14 cellular contexts compared by ENCODE assay signal in the genomic region with DNA sequence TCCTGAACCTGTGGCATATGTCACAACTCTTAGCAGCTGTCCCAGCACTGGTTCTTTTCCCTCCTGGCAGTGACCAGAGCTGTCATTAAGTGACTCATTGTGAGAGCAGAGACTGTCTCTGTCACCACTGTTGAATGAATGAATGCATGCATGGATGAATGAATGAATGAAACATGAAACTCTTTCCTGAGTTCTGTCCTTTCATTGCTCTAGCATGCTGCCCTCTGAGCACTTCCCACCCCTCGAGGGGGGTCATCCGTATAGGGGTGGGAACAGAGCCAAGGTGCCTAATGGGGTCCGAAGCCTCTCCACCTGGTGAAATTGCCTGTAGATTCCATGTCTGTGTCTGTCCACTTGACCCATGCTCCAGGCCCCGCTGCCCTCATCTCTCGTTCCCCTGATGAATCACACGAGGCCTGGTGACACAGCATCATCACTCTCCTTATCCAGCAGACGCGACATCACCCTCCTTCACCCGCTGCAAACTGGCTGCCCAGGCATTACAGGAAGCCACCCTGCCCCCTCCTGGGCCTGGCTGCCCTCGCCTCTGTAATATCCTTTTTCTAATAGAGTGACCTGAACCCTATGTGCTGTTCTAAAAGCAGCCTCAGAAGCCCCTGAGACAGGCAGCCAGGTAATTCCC.
DNase-seq lines count a peak whose midpoint lies in the region; ATAC-seq and TF ChIP-seq lines count a peak whose summit lies in the region.
"Had no signal": no experiment of that assay in that cellular context is flagged by ENCODE, and none has a peak within 500 bp of the region (broad histone marks: within the 10 kb centered on the region; RNA-seq: fewer than 3 reads in every experiment).

No MANE protein-coding gene starts in this region.

- H3K4me1 ChIP-seq in GM23338 (ENCODE audit: insufficient read depth) = peaks cover 8% of the 10 kb centered on the region

- H3K4me3 Mint-ChIP-seq in CD14-positive monocyte (no peak overlapping the region), GM23338 (no peak overlapping the region)
- H3K4me3 Mint-ChIP-seq: CD4-positive, alpha-beta memory T cell; stimulated activated memory B cell treated with anti-CD40 and anti-IgM and Interleukin-4, amounts not matched to agents 10 μg/mL and 1 μg/mL and 100 μg/mL, for 72 hours had no signal

- ATAC-seq in GM23338 (0 out of 3 replicates have a peak, but pooled peaks have one; percentile 41), HG03460 (IDR thresholded peaks at IDR 0.05; ENCODE audit: unreplicated experiment) (no peak)
- ATAC-seq: stimulated activated memory B cell treated with anti-CD40 and anti-IgM and Interleukin-4, amounts not matched to agents 10 μg/mL and 1 μg/mL and 100 μg/mL, for 72 hours had no signal

- intact Hi-C loops in CD14-positive monocyte (cut with micrococcal nuclease) = no loop called here

- DNase-seq in CD14-positive monocyte (ENCODE audit: low spot score) = peak; percentile 61
- no peak for DNase-seq in GM23338 (ENCODE audit: low spot score)
- DNase-seq in SHP77 treated with DMSO at 0.1 percent for 48 hours (lab: John Stamatoyannopoulos, UW) = peak; percentile 86
- DNase-seq in kidney epithelial cell (ENCODE audit: low read depth) = peak; percentile 18
- DNase-seq in mesenteric fat pad (ENCODE audit: low spot score) = no peak
- no peak for DNase-seq in NOMO-1 treated with dmso at 0.1 percent for 144 hours (lab: John Stamatoyannopoulos, UW; ENCODE audit: unreplicated experiment)
- no peak for DNase-seq in stimulated activated naive CD4-positive, alpha-beta T cell treated with Interleukin-2 at 50 U/mL for 16 hours (lab: John Stamatoyannopoulos, UW)
- DNase-seq: CD4-positive, alpha-beta memory T cell; KBM-7; NCI-H187; ovary; stimulated activated CD4-positive, alpha-beta T cell treated with anti-CD3 and anti-CD28 coated beads, Interleukin-1b, Interleukin-23, amount 100 ng/mL, for 48 hours had no signal

- H3K9me3 Mint-ChIP-seq in CD14-positive monocyte (peaks cover 0 to 2% (median 0%) of the 10 kb centered on the region in 7 donors), GM23338 (no peaks in the 10 kb centered on the region)
- H3K9me3 Mint-ChIP-seq: CD4-positive, alpha-beta memory T cell; stimulated activated memory B cell treated with anti-CD40 and anti-IgM and Interleukin-4, amounts not matched to agents 10 μg/mL and 1 μg/mL and 100 μg/mL, for 72 hours had no signal

- no peak overlapping the region for H3K4me3 ChIP-seq in GM23338
- H3K4me3 ChIP-seq in kidney epithelial cell (ENCODE audit: low read depth, low read length) = no peak overlapping the region
- H3K4me3 ChIP-seq: ovary had no signal

- no peaks in the 10 kb centered on the region for H3K36me3 ChIP-seq in GM23338 (ENCODE audit: insufficient read depth)
- H3K36me3 ChIP-seq in kidney epithelial cell (ENCODE audit: control insufficient read depth, insufficient read depth, low read length) = no peaks in the 10 kb centered on the region
- H3K36me3 ChIP-seq: ovary had no signal

- H3K4me1 Mint-ChIP-seq in CD14-positive monocyte = peaks cover 7% of the 10 kb centered on the region
- peaks cover 25% of the 10 kb centered on the region for H3K4me1 Mint-ChIP-seq in GM23338

- TF ChIP-seq CTCF in CD14-positive monocyte (IDR thresholded peaks at IDR 0.05) (no peak), GM23338 (conservative IDR thresholded peaks at IDR 0.05; ENCODE audit: low read depth in 2 of 2) (peak in 1 of 2 experiments; percentile 27; a peak in 1 of 4 replicates), kidney epithelial cell (IDR thresholded peaks at IDR 0.05; ENCODE audit: insufficient read depth, low read length, poor library complexity, severe bottlenecking) (no peak)

- peaks cover 4% of the 10 kb centered on the region; the same call in 1 of the 2 replicates for H4K20me1 ChIP-seq in GM23338 (replicated peaks; ENCODE audit: insufficient read depth)

- no peak overlapping the region for H3K4me2 ChIP-seq in GM23338

- no peaks in the 10 kb centered on the region for H3F3A ChIP-seq in GM23338 (replicated peaks; ENCODE audit: low read depth)

- H3K27ac ChIP-seq in GM23338 (ENCODE audit: low read depth) = no peak overlapping the region
- H3K27ac ChIP-seq: ovary had no signal

- no peaks in the 10 kb centered on the region for H3K9me2 ChIP-seq in GM23338 (ENCODE audit: insufficient read depth)

- H3K27ac Mint-ChIP-seq in CD14-positive monocyte (peak overlapping the region in 2 of 7 donors; percentile 8 to 14), GM23338 (no peak overlapping the region)
- H3K27ac Mint-ChIP-seq: CD4-positive, alpha-beta memory T cell; stimulated activated memory B cell treated with anti-CD40 and anti-IgM and Interleukin-4, amounts not matched to agents 10 μg/mL and 1 μg/mL and 100 μg/mL, for 72 hours had no signal

- H3K36me3 Mint-ChIP-seq in CD14-positive monocyte (no peaks in the 10 kb centered on the region), GM23338 (ENCODE audit: low read depth) (no peaks in the 10 kb centered on the region)
- H3K36me3 Mint-ChIP-seq: CD4-positive, alpha-beta memory T cell; stimulated activated memory B cell treated with anti-CD40 and anti-IgM and Interleukin-4, amounts not matched to agents 10 μg/mL and 1 μg/mL and 100 μg/mL, for 72 hours had no signal

- H3K27me3 ChIP-seq in GM23338 (ENCODE audit: insufficient read depth) (no peaks in the 10 kb centered on the region), kidney epithelial cell (ENCODE audit: control insufficient read depth, insufficient read depth, low read length) (peaks cover 6% of the 10 kb centered on the region)
- H3K27me3 ChIP-seq: ovary had no signal

- no peaks in the 10 kb centered on the region; the same call in 1 of the 2 replicates for H3K79me2 ChIP-seq in GM23338 (replicated peaks; ENCODE audit: insufficient read depth)

- H2AFZ ChIP-seq in GM23338 = no peak overlapping the region

- H3K27me3 Mint-ChIP-seq in CD14-positive monocyte (ENCODE audit: low read depth in 3 of 3) = peaks cover 1 to 16% (median 7%) of the 10 kb centered on the region in 3 donors
- peaks cover 2% of the 10 kb centered on the region for H3K27me3 Mint-ChIP-seq in GM23338 (ENCODE audit: insufficient read depth, low read depth, poor library complexity)

TF ChIP-seq in GM23338, 12 proteins besides CTCF, POLR2A, EP300 and RAD21:
- TF ChIP-seq, protein P1, sequence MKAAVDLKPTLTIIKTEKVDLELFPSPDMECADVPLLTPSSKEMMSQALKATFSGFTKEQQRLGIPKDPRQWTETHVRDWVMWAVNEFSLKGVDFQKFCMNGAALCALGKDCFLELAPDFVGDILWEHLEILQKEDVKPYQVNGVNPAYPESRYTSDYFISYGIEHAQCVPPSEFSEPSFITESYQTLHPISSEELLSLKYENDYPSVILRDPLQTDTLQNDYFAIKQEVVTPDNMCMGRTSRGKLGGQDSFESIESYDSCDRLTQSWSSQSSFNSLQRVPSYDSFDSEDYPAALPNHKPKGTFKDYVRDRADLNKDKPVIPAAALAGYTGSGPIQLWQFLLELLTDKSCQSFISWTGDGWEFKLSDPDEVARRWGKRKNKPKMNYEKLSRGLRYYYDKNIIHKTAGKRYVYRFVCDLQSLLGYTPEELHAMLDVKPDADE (IDR thresholded peaks at IDR 0.05) = no peak
- TF ChIP-seq EZH2 (IDR thresholded peaks at IDR 0.05; ENCODE audit: low read depth, unreplicated experiment) (no peak), EZH2phosphoT487 (IDR thresholded peaks at IDR 0.05; ENCODE audit: unreplicated experiment) (no peak), POLR2AphosphoS5 (IDR thresholded peaks at IDR 0.05; ENCODE audit: low read depth) (no peak), ZNF114 (CRISPR knock-in tag; IDR thresholded peaks at IDR 0.05) (no peak)

Comparison
In these comparisons a context has a peak if more than half of its experiments do, and no peak if none do; other contexts are left out.
1. DNase-seq: peak in CD14-positive monocyte (single experiment), SHP77 treated with DMSO at 0.1 percent for 48 hours (single experiment) and kidney epithelial cell (single experiment); none in GM23338 (single experiment), mesenteric fat pad (single experiment), NOMO-1 treated with dmso at 0.1 percent for 144 hours (single experiment) and stimulated activated naive CD4-positive, alpha-beta T cell treated with Interleukin-2 at 50 U/mL for 16 hours (single experiment).